In genomic region chr19:8460516-8461298, GRCh38 we compare ENCODE assay signal across 14 cellular contexts. TPM values are rescaled to one million over a fixed set of nuclear protein-coding genes. Genes with fewer than 3 reads are reported as not detected.
DNase-seq lines count a peak whose midpoint lies in the region; ATAC-seq and TF ChIP-seq lines count a peak whose summit lies in the region.
"Had no signal": no experiment of that assay in that cellular context is flagged by ENCODE, and none has a peak within 500 bp of the region (broad histone marks: within the 10 kb centered on the region; RNA-seq: fewer than 3 reads in every experiment).

No MANE protein-coding gene starts in this region.

- H3K9me3 Mint-ChIP-seq in activated naive CD8-positive, alpha-beta T cell treated with anti-CD3 and anti-CD28 coated beads, Interleukin-2, amount 50 U/mL, for 24 hours = no peaks in the 10 kb centered on the region
- H3K9me3 Mint-ChIP-seq in activated naive CD8-positive, alpha-beta T cell treated with anti-CD3 and anti-CD28 coated beads for 36 hours = no peaks in the 10 kb centered on the region
- no peaks in the 10 kb centered on the region for H3K9me3 Mint-ChIP-seq in activated CD8-positive, alpha-beta T cell treated with anti-CD3 and anti-CD28 coated beads, Interleukin-2, amount 10 ng/mL, durations not matched to agents 7 days and 5 days (ENCODE audit: insufficient read depth)
- H3K9me3 Mint-ChIP-seq: activated CD4-positive, alpha-beta T cell treated with anti-CD3 and anti-CD28 coated beads, Interleukin-2, amount 10 ng/mL, durations not matched to agents 7 days and 5 days had no signal

- peak overlapping the region; percentile 80 for H3K27ac Mint-ChIP-seq in activated naive CD8-positive, alpha-beta T cell treated with anti-CD3 and anti-CD28 coated beads, Interleukin-2, amount 50 U/mL, for 24 hours
- no peak overlapping the region for H3K27ac Mint-ChIP-seq in activated naive CD8-positive, alpha-beta T cell treated with anti-CD3 and anti-CD28 coated beads for 36 hours
- H3K27ac Mint-ChIP-seq in activated CD8-positive, alpha-beta T cell treated with anti-CD3 and anti-CD28 coated beads, Interleukin-2, amount 10 ng/mL, durations not matched to agents 7 days and 5 days = peak overlapping the region; percentile 15

- no peak for ATAC-seq in activated naive CD8-positive, alpha-beta T cell treated with anti-CD3 and anti-CD28 coated beads, Interleukin-2, amount 50 U/mL, for 24 hours
- no peak for ATAC-seq in activated CD8-positive, alpha-beta T cell treated with anti-CD3 and anti-CD28 coated beads, Interleukin-2, amount 10 ng/mL, durations not matched to agents 7 days and 5 days
- no peak for ATAC-seq in GM19452 (IDR thresholded peaks at IDR 0.05; ENCODE audit: unreplicated experiment)

- no peaks in the 10 kb centered on the region for H3K27me3 Mint-ChIP-seq in activated naive CD8-positive, alpha-beta T cell treated with anti-CD3 and anti-CD28 coated beads, Interleukin-2, amount 50 U/mL, for 24 hours
- no peaks in the 10 kb centered on the region for H3K27me3 Mint-ChIP-seq in activated naive CD8-positive, alpha-beta T cell treated with anti-CD3 and anti-CD28 coated beads for 36 hours
- no peaks in the 10 kb centered on the region for H3K27me3 Mint-ChIP-seq in activated CD8-positive, alpha-beta T cell treated with anti-CD3 and anti-CD28 coated beads, Interleukin-2, amount 10 ng/mL, durations not matched to agents 7 days and 5 days (ENCODE audit: low read depth)
- H3K27me3 Mint-ChIP-seq: activated CD4-positive, alpha-beta T cell treated with anti-CD3 and anti-CD28 coated beads, Interleukin-2, amount 10 ng/mL, durations not matched to agents 7 days and 5 days had no signal

- no peak overlapping the region for H3K4me3 ChIP-seq in transverse colon

- H3K4me1 Mint-ChIP-seq in activated naive CD8-positive, alpha-beta T cell treated with anti-CD3 and anti-CD28 coated beads, Interleukin-2, amount 50 U/mL, for 24 hours = peaks cover 47% of the 10 kb centered on the region
- peaks cover 51% of the 10 kb centered on the region for H3K4me1 Mint-ChIP-seq in activated naive CD8-positive, alpha-beta T cell treated with anti-CD3 and anti-CD28 coated beads for 36 hours
- peaks cover 36% of the 10 kb centered on the region for H3K4me1 Mint-ChIP-seq in activated CD8-positive, alpha-beta T cell treated with anti-CD3 and anti-CD28 coated beads, Interleukin-2, amount 10 ng/mL, durations not matched to agents 7 days and 5 days (ENCODE audit: low read depth)

- no peaks in the 10 kb centered on the region for H3K9me3 ChIP-seq in transverse colon
- H3K9me3 ChIP-seq: BE2C had no signal

- intact Hi-C loops in transverse colon (cut with DNase I; ENCODE audit: low total_unique reads) = no loop called here

- H3K36me3 Mint-ChIP-seq in activated naive CD8-positive, alpha-beta T cell treated with anti-CD3 and anti-CD28 coated beads, Interleukin-2, amount 50 U/mL, for 24 hours (ENCODE audit: low read depth) = peaks cover 71% of the 10 kb centered on the region
- H3K36me3 Mint-ChIP-seq in activated naive CD8-positive, alpha-beta T cell treated with anti-CD3 and anti-CD28 coated beads for 36 hours = peaks cover 39% of the 10 kb centered on the region
- peaks cover 72% of the 10 kb centered on the region for H3K36me3 Mint-ChIP-seq in activated CD8-positive, alpha-beta T cell treated with anti-CD3 and anti-CD28 coated beads, Interleukin-2, amount 10 ng/mL, durations not matched to agents 7 days and 5 days (ENCODE audit: low read depth)

- H3K27me3 ChIP-seq in transverse colon = no peaks in the 10 kb centered on the region
- H3K27me3 ChIP-seq: BE2C had no signal

- no peak for TF ChIP-seq EP300 in transverse colon (IDR thresholded peaks at IDR 0.05; ENCODE audit: low read depth)

- CTCF ChIA-PET in activated CD8-positive, alpha-beta T cell treated with anti-CD3 and anti-CD28 coated beads, Interleukin-2, amount 10 ng/mL, durations not matched to agents 7 days and 5 days (lab: Charles Lee) = no interaction called here

- H3K36me3 ChIP-seq in transverse colon = peaks cover 0 to 36% (median 17%) of the 10 kb centered on the region in 4 donors

- POLR2A ChIA-PET in activated CD8-positive, alpha-beta T cell treated with anti-CD3 and anti-CD28 coated beads, Interleukin-2, amount 10 ng/mL, durations not matched to agents 7 days and 5 days (lab: Charles Lee) = no interaction called here

- TF ChIP-seq CTCF in transverse colon (IDR thresholded peaks at IDR 0.05) = no peak

- WGBS in transverse colon (ENCODE audit: low coverage in 1 of 2), 2 donors = 72 to 85% methylated on average over 5 to 7 of the region's 7 CpGs

- peaks cover 21 to 56% (median 33%) of the 10 kb centered on the region in 4 donors for H3K4me1 ChIP-seq in transverse colon

- no peak overlapping the region for H3K4me3 Mint-ChIP-seq in activated naive CD8-positive, alpha-beta T cell treated with anti-CD3 and anti-CD28 coated beads, Interleukin-2, amount 50 U/mL, for 24 hours
- H3K4me3 Mint-ChIP-seq in activated naive CD8-positive, alpha-beta T cell treated with anti-CD3 and anti-CD28 coated beads for 36 hours = no peak overlapping the region
- no peak overlapping the region for H3K4me3 Mint-ChIP-seq in activated CD8-positive, alpha-beta T cell treated with anti-CD3 and anti-CD28 coated beads, Interleukin-2, amount 10 ng/mL, durations not matched to agents 7 days and 5 days
- H3K4me3 Mint-ChIP-seq: activated CD4-positive, alpha-beta T cell treated with anti-CD3 and anti-CD28 coated beads, Interleukin-2, amount 10 ng/mL, durations not matched to agents 7 days and 5 days had no signal

- DNase-seq in activated naive CD8-positive, alpha-beta T cell treated with anti-CD3 and anti-CD28 coated beads, Interleukin-2, amount 50 U/mL, for 24 hours = no peak
- DNase-seq in activated naive CD8-positive, alpha-beta T cell treated with anti-CD3 and anti-CD28 coated beads for 36 hours = no peak
- DNase-seq in activated CD8-positive, alpha-beta T cell treated with anti-CD3 and anti-CD28 coated beads, Interleukin-2, amount 10 ng/mL, durations not matched to agents 7 days and 5 days = no peak
- DNase-seq in mesenteric fat pad (ENCODE audit: low spot score) = peak; percentile 51
- no peak for DNase-seq in transverse colon
- DNase-seq in dedifferentiated amniotic fluid mesenchymal stem cell (ENCODE audit: extremely low spot score) = no peak
- no peak for DNase-seq in COR-L47 (lab: John Stamatoyannopoulos, UW)
- DNase-seq: activated CD4-positive, alpha-beta T cell treated with anti-CD3 and anti-CD28 coated beads, Interleukin-2, amount 10 ng/mL, durations not matched to agents 7 days and 5 days; BE2C; islet precursor cell; NCI-H446 treated with DMSO at 0.1 percent for 48 hours; SHP77 had no signal

- peak overlapping the region in 3 of 4 donors; percentile 49 to 66 (median 58) for H3K27ac ChIP-seq in transverse colon
- H3K27ac ChIP-seq: parathyroid adenoma had no signal

- TF ChIP-seq POLR2A in transverse colon (IDR thresholded peaks at IDR 0.05) = no peak

- in situ Hi-C loops in transverse colon (cut with MboI; ENCODE audit: low pct_ligation_motif_present in 1 of 4, low pct_unique_long_range_greater_than_20kb in 1 of 4, low sequenced_read_pairs in 3 of 4) = no loop called here

RNA-seq across cellular contexts. Expression of gene HNRNPM, which starts 15.9 kb away (rescaled TPM):
- 100 to 1,000 TPM; 348 to 358 TPM for total RNA-seq in activated naive CD8-positive, alpha-beta T cell treated with anti-CD3 and anti-CD28 coated beads for 36 hours
- total RNA-seq in activated CD8-positive, alpha-beta T cell treated with anti-CD3 and anti-CD28 coated beads, Interleukin-2, amount 10 ng/mL, durations not matched to agents 7 days and 5 days = 100 to 1,000 TPM; 283 to 291 TPM
- 145 TPM for total RNA-seq in mesenteric fat pad
- 100 to 1,000 TPM in 2 of 4 donors, 10 to 100 TPM in 2; 72.2 to 164 (median 101) TPM for total RNA-seq in transverse colon

RNA-seq across cellular contexts. Expression of gene PRAM1, which starts 41.7 kb away (rescaled TPM):
- under 1 TPM; 0.33 to 0.68 TPM for total RNA-seq in activated naive CD8-positive, alpha-beta T cell treated with anti-CD3 and anti-CD28 coated beads for 36 hours
- 1 to 10 TPM; 2.3 to 2.7 TPM for total RNA-seq in activated CD8-positive, alpha-beta T cell treated with anti-CD3 and anti-CD28 coated beads, Interleukin-2, amount 10 ng/mL, durations not matched to agents 7 days and 5 days
- 4.5 TPM for total RNA-seq in mesenteric fat pad
- 1 to 10 TPM in 1 of 4 donors, under 1 TPM in 1, not detected in 2; 0.95 to 6.4 TPM for total RNA-seq in transverse colon

RNA-seq across cellular contexts. Expression of gene MARCHF2, which starts 47.6 kb away (rescaled TPM):
- 1 to 10 TPM; 6.1 to 6.6 TPM for total RNA-seq in activated naive CD8-positive, alpha-beta T cell treated with anti-CD3 and anti-CD28 coated beads for 36 hours
- 10 to 100 TPM; 26.8 to 28.1 TPM for total RNA-seq in activated CD8-positive, alpha-beta T cell treated with anti-CD3 and anti-CD28 coated beads, Interleukin-2, amount 10 ng/mL, durations not matched to agents 7 days and 5 days
- 101 TPM for total RNA-seq in mesenteric fat pad
- 100 to 1,000 TPM in 2 of 4 donors, 10 to 100 TPM in 2; 86.1 to 381 (median 118) TPM for total RNA-seq in transverse colon

RNA-seq across cellular contexts. Expression of gene ZNF414, which starts 53.3 kb away (rescaled TPM):
- total RNA-seq in activated naive CD8-positive, alpha-beta T cell treated with anti-CD3 and anti-CD28 coated beads for 36 hours = 10 to 100 TPM; 21.2 to 23.4 TPM
- 10 to 100 TPM; 28.7 to 36.2 TPM for total RNA-seq in activated CD8-positive, alpha-beta T cell treated with anti-CD3 and anti-CD28 coated beads, Interleukin-2, amount 10 ng/mL, durations not matched to agents 7 days and 5 days
- total RNA-seq in mesenteric fat pad = 18.5 TPM
- 10 to 100 TPM in 3 of 4 donors, 1 to 10 TPM in 1; 7.8 to 13.8 (median 11.0) TPM for total RNA-seq in transverse colon
